Comparison of ENCODE assay signal across 18 cellular contexts in the genomic region with DNA sequence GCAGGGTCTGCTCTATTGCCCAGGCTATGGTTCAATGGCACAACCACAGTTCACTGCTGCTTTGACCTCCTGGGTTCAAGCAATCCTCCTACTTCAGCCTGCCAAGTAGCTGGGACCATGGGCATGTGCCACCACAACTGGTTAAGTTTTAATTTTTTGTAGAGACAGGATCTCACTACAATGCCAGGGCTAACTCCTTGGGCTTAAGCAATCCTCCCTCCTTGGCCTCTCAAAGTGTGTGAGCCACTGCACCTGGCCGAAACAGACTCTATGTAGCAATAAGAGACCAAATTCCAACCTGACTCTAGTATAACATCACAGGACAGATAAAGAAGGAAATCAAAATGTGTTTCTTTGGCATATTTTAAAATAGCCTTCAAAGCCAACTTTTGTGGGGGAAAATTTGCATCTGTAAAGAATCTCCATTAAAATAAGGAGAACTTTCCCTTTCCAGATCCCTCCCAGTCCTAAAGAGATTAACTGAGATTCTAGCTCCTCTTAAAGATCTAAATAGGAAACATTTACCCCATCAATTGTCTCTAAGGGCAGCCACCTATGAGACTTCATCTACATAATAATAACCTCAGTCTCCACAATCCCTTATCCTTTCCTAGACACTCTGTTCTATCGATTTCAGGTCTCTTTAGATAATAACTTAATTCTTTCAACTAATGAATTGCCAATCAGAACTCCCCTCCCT.
DNase-seq lines count a peak whose midpoint lies in the region; FAIRE-seq and TF ChIP-seq lines count a peak whose summit lies in the region.
"Had no signal": no experiment of that assay in that cellular context is flagged by ENCODE, and none has a peak within 500 bp of the region (broad histone marks: within the 10 kb centered on the region; RNA-seq: fewer than 3 reads in every experiment).

No MANE protein-coding gene starts in this region.

- no peak overlapping the region; the same call in 1 of the 2 replicates for H2BK15ac ChIP-seq in H9 (ENCODE audit: low read depth, low read length)
- no peak overlapping the region for H2BK15ac ChIP-seq in H1 (ENCODE audit: low read length)

- H3K14ac ChIP-seq in H9 (ENCODE audit: insufficient read depth, low read length) (no peak overlapping the region; the same call in 1 of the 2 replicates), H1 (ENCODE audit: insufficient read length) (no peak overlapping the region)

- H3K36me3 Mint-ChIP-seq in H9 (ENCODE audit: insufficient read depth in 1 of 3, low read depth in 3 of 3) = no peaks in the 10 kb centered on the region; a peak in 2 of 7 replicates
- no peaks in the 10 kb centered on the region for H3K36me3 Mint-ChIP-seq in activated naive CD8-positive, alpha-beta T cell treated with anti-CD3 and anti-CD28 coated beads for 36 hours

- H3K23ac ChIP-seq in H9 (ENCODE audit: insufficient read length, low read depth, low read length) (no peak overlapping the region), H1 (ENCODE audit: insufficient read length) (no peak overlapping the region)

- H2BK5ac ChIP-seq in H9 (ENCODE audit: insufficient read length, low read length) = peak overlapping the region; percentile 53
- H2BK5ac ChIP-seq in H1 (ENCODE audit: low read depth, low read length) = peak overlapping the region; percentile 3; the same call in 1 of the 2 replicates

- H2BK12ac ChIP-seq in H9 (ENCODE audit: insufficient read length, low read depth, low read length) (no peak overlapping the region), H1 (ENCODE audit: low read depth, low read length) (peak overlapping the region; percentile 22; the same call in 1 of the 2 replicates)

- H3K9ac ChIP-seq in H9 (ENCODE audit: extremely low read depth, insufficient read length, low read length) (no peak overlapping the region), HUES64 (ENCODE audit: low read depth, low read length) (no peak overlapping the region), H1 (replicated peaks in 1 of 4; ENCODE audit: extremely low read depth in 1 of 4, low read depth in 3 of 4, low read length in 3 of 4) (no peak overlapping the region)
- H3K9ac ChIP-seq: KMS-11 had no signal

- H3K36me3 ChIP-seq in HUES64 (ENCODE audit: insufficient read depth, low read length) (no peaks in the 10 kb centered on the region), H1 (ENCODE audit: control insufficient read depth in 2 of 4, insufficient read depth in 4 of 4, low read length in 3 of 4) (no peaks in the 10 kb centered on the region)
- H3K36me3 ChIP-seq: BE2C had no signal

- H3K79me1 ChIP-seq in H9 (ENCODE audit: insufficient read depth, low read depth, low read length, poor library complexity, severe bottlenecking) = no peaks in the 10 kb centered on the region
- no peaks in the 10 kb centered on the region for H3K79me1 ChIP-seq in H1 (ENCODE audit: low read depth, low read length)

- no peak overlapping the region for H2BK20ac ChIP-seq in H9 (ENCODE audit: low read depth, low read length, poor library complexity, severe bottlenecking)
- H2BK20ac ChIP-seq in H1 (ENCODE audit: low read length) = peak overlapping the region; percentile 87; the same call in 1 of the 2 replicates

- H3K4me1 ChIP-seq in H9 (ENCODE audit: insufficient read depth, low read length) (peaks cover 11% of the 10 kb centered on the region; the same call in 1 of the 2 replicates), HUES64 (ENCODE audit: insufficient read depth, low read length) (peaks cover 11% of the 10 kb centered on the region; the same call in 1 of the 2 replicates), H1 (replicated peaks in 1 of 4; ENCODE audit: control insufficient read depth in 3 of 4, insufficient read depth in 4 of 4, low read length in 3 of 4) (peaks cover 0 to 8% (median 2%) of the 10 kb centered on the region in 4 experiments; a peak in 2 of 7 replicates)
- H3K4me1 ChIP-seq: BE2C, Caco-2 had no signal

- H3K18ac ChIP-seq in H9 (ENCODE audit: insufficient read length, low read depth, low read length) (no peak overlapping the region), H1 (ENCODE audit: extremely low read depth, low read length) (no peak overlapping the region; the same call in 1 of the 2 replicates)

- H3K4me2 ChIP-seq in H9 (ENCODE audit: insufficient read depth, insufficient read length, low read length) (no peak overlapping the region), H1 (ENCODE audit: insufficient read depth in 1 of 2, low read depth in 2 of 2, low read length in 2 of 2) (peak overlapping the region in 1 of 2 experiments; percentile 17; a peak in 1 of 4 replicates)
- H3K4me2 ChIP-seq: KMS-11 had no signal

- H3K27me3 ChIP-seq in H9 (ENCODE audit: insufficient read depth, low read length) = no peaks in the 10 kb centered on the region
- H3K27me3 ChIP-seq in HUES64 (ENCODE audit: insufficient read depth, low read length) = no peaks in the 10 kb centered on the region
- H3K27me3 ChIP-seq in H1 (replicated peaks in 1 of 4; ENCODE audit: control insufficient read depth in 3 of 4, extremely low read depth in 1 of 4, insufficient read depth in 3 of 4, low read length in 3 of 4) = no peaks in the 10 kb centered on the region
- H3K27me3 ChIP-seq: BE2C had no signal

- FAIRE-seq in H1 (lab: Jason Lieb, UNC) = no peak
- FAIRE-seq: D721Med had no signal

- H4K91ac ChIP-seq in H9 (ENCODE audit: insufficient read length, low read depth, low read length) (no peak overlapping the region), H1 (replicated peaks; ENCODE audit: insufficient read length, low read length) (peak overlapping the region; percentile 45)

- TF ChIP-seq EP300 in H1 (IDR thresholded peaks at IDR 0.05; ENCODE audit: borderline replicate concordance in 1 of 2, low read depth in 2 of 2, low read length in 2 of 2) = no peak

- CTCF ChIA-PET in H1 (lab: Charles Lee; ENCODE audit: partially characterized antibody) = interaction anchor here (1.2 kb wide), 1 partner anchor 54 kb away, joined by 3 read pairs; no protein-coding TSS in a partner anchor

- TF ChIP-seq CTCF in H9 (conservative IDR thresholded peaks at IDR 0.05) = no peak
- TF ChIP-seq CTCF in H1 (IDR thresholded peaks at IDR 0.05; ENCODE audit: control extremely low read depth in 1 of 3, insufficient read depth in 1 of 3, low read depth in 1 of 3, low read length in 3 of 3) = no peak

- TF ChIP-seq RAD21 in H1 (IDR thresholded peaks at IDR 0.05 in 1 of 2, conservative IDR thresholded peaks at IDR 0.05 in 1 of 2; ENCODE audit: low read depth in 2 of 2, low read length in 2 of 2) = no peak

- H3K23me2 ChIP-seq in H9 (ENCODE audit: insufficient read length, low read depth, low read length, poor library complexity, severe bottlenecking) = no peaks in the 10 kb centered on the region
- no peaks in the 10 kb centered on the region for H3K23me2 ChIP-seq in H1 (ENCODE audit: low read depth, low read length)

- H3K9me3 Mint-ChIP-seq in H9 = no peaks in the 10 kb centered on the region
- H3K9me3 Mint-ChIP-seq in activated naive CD8-positive, alpha-beta T cell treated with anti-CD3 and anti-CD28 coated beads for 36 hours = no peaks in the 10 kb centered on the region
- H3K9me3 Mint-ChIP-seq: CD4-positive, alpha-beta T cell had no signal

- H3K4me3 ChIP-seq in HUES64 (ENCODE audit: low read length) (no peak overlapping the region), H1 (ENCODE audit: extremely low read depth in 1 of 4, insufficient read depth in 2 of 4, low read depth in 3 of 4, low read length in 4 of 4) (peak overlapping the region in 1 of 4 experiments; percentile 13; a peak in 1 of 8 replicates)

- peak overlapping the region in 1 of 2 experiments; percentile 19; a peak in 1 of 5 replicates for H3K4me3 Mint-ChIP-seq in H9
- no peak overlapping the region for H3K4me3 Mint-ChIP-seq in activated naive CD8-positive, alpha-beta T cell treated with anti-CD3 and anti-CD28 coated beads for 36 hours
- H3K4me3 Mint-ChIP-seq: CD4-positive, alpha-beta T cell had no signal

- no peak overlapping the region for H2AFZ ChIP-seq in H9 (ENCODE audit: low read length)
- H2AFZ ChIP-seq in H1 (ENCODE audit: low read length) = no peak overlapping the region

- no peaks in the 10 kb centered on the region for H3K27me3 Mint-ChIP-seq in H9 (ENCODE audit: low read depth)
- no peaks in the 10 kb centered on the region for H3K27me3 Mint-ChIP-seq in activated naive CD8-positive, alpha-beta T cell treated with anti-CD3 and anti-CD28 coated beads for 36 hours
- H3K27me3 Mint-ChIP-seq: CD4-positive, alpha-beta T cell had no signal

- H4K20me1 ChIP-seq in H9 (ENCODE audit: control insufficient read depth, insufficient read depth, insufficient read length) = no peaks in the 10 kb centered on the region
- H4K20me1 ChIP-seq in H1 (replicated peaks in 1 of 2; ENCODE audit: control insufficient read depth in 1 of 2, insufficient read depth in 2 of 2, low read length in 2 of 2) = no peaks in the 10 kb centered on the region

- H3T11ph ChIP-seq in H9 (ENCODE audit: low read length) = no peak overlapping the region

- H3K4me1 Mint-ChIP-seq in H9 = peaks cover 24 to 26% of the 10 kb centered on the region in 2 experiments
- H3K4me1 Mint-ChIP-seq in activated naive CD8-positive, alpha-beta T cell treated with anti-CD3 and anti-CD28 coated beads for 36 hours = no peaks in the 10 kb centered on the region

- H3K27ac Mint-ChIP-seq in H9 = peak overlapping the region in 1 of 3 experiments; percentile 83; a peak in 3 of 7 replicates
- H3K27ac Mint-ChIP-seq in activated naive CD8-positive, alpha-beta T cell treated with anti-CD3 and anti-CD28 coated beads for 36 hours = no peak overlapping the region
- H3K27ac Mint-ChIP-seq: CD4-positive, alpha-beta T cell had no signal

- H3K9me3 ChIP-seq in H9 (ENCODE audit: control insufficient read depth, low read depth, low read length) = no peaks in the 10 kb centered on the region
- H3K9me3 ChIP-seq in HUES64 (ENCODE audit: insufficient read depth, low read depth, low read length) = no peaks in the 10 kb centered on the region
- H3K9me3 ChIP-seq in H1 (ENCODE audit: insufficient read depth in 2 of 2, low read depth in 1 of 2, low read length in 1 of 2) = no peaks in the 10 kb centered on the region
- H3K9me3 ChIP-seq: BE2C, Caco-2 had no signal

- H3K79me2 ChIP-seq in H9 (ENCODE audit: insufficient read depth, low read length) (no peaks in the 10 kb centered on the region), H1 (ENCODE audit: control insufficient read depth in 1 of 2, insufficient read depth in 2 of 2, low read length in 2 of 2) (no peaks in the 10 kb centered on the region)

- H3K27ac ChIP-seq in H9 (ENCODE audit: insufficient read length, low read depth, low read length) (no peak overlapping the region), HUES64 (ENCODE audit: low read depth, low read length) (peak overlapping the region; percentile 73; the same call in 1 of the 2 replicates), H1 (ENCODE audit: low read depth, low read length) (no peak overlapping the region)
- H3K27ac ChIP-seq: C4-2B, HL-60, KMS-11 had no signal

- POLR2A ChIA-PET in H1 (lab: Charles Lee; ENCODE audit: partially characterized antibody) = no interaction called here

- no peak overlapping the region for H3K56ac ChIP-seq in H9 (ENCODE audit: insufficient read length, low read depth, low read length)
- H3K56ac ChIP-seq in H1 (replicated peaks; ENCODE audit: insufficient read length, low read depth, low read length) = no peak overlapping the region

- WGBS in H9 (ENCODE audit: extremely low coverage, insufficient read length, low lambda C conversion rate) = no CpG with 5 or more reads among the region's 2 CpGs
- WGBS in HUES64 = 58% methylated on average over 2 of the region's 2 CpGs
- WGBS in H1 (ENCODE audit: extremely low coverage in 1 of 2, insufficient coverage in 1 of 2, insufficient read length in 1 of 2, insufficient replicate concordance in 2 of 2, low coverage in 1 of 2, low lambda C conversion rate in 2 of 2, missing lambda C conversion rate in 1 of 2), 2 experiments = 80% methylated on average over 2 of the region's 2 CpGs; no CpG with 5 or more reads in 1 of the 2 experiments

- H2AK5ac ChIP-seq in H9 (ENCODE audit: insufficient read length, low read length) (no peak overlapping the region), H1 (ENCODE audit: low read depth, low read length) (0 out of 2 replicates have a peak overlapping the region, but pooled peaks have one; percentile 17)

- H4K5ac ChIP-seq in H9 (ENCODE audit: insufficient read length, low read depth, low read length) = no peak overlapping the region
- H4K5ac ChIP-seq in H1 (ENCODE audit: insufficient read length, low read depth, low read length) = no peak overlapping the region

- H3K4ac ChIP-seq in H9 (ENCODE audit: low read depth, low read length) (no peak overlapping the region), H1 (replicated peaks; ENCODE audit: insufficient read length, low read depth, low read length) (no peak overlapping the region)

- no peak for TF ChIP-seq POLR2A in H1 (IDR thresholded peaks at IDR 0.05; ENCODE audit: control extremely low read depth in 1 of 2, low read depth in 2 of 2, low read length in 2 of 2)

- H2BK120ac ChIP-seq in H9 (ENCODE audit: low read depth, low read length, poor library complexity, severe bottlenecking) = no peak overlapping the region
- H2BK120ac ChIP-seq in H1 (replicated peaks; ENCODE audit: low read depth, low read length) = no peak overlapping the region

- H4K8ac ChIP-seq in H9 (replicated peaks; ENCODE audit: insufficient read length, low read depth, low read length) (no peak overlapping the region), H1 (ENCODE audit: extremely low read depth, insufficient read depth, low read length) (no peak overlapping the region)

- no peak for DNase-seq in H9
- no peak for DNase-seq in H1 (ENCODE audit: low read depth in 1 of 2, low spot score in 2 of 2)
- DNase-seq in SKM-1 (lab: John Stamatoyannopoulos, UW; ENCODE audit: unreplicated experiment) = no peak
- no peak for DNase-seq in NK-92 (lab: John Stamatoyannopoulos, UW; ENCODE audit: unreplicated experiment)
- DNase-seq in activated naive CD8-positive, alpha-beta T cell treated with anti-CD3 and anti-CD28 coated beads for 36 hours = no peak
- no peak for DNase-seq in NCI-H1417 treated with DMSO at 0.1 percent for 48 hours (lab: John Stamatoyannopoulos, UW)
- DNase-seq: ACHN; BE2C; Caco-2; CD4-positive, alpha-beta T cell; GDM1; GOT3; HCEC 1CT had no signal
